8 cellular contexts compared by ENCODE assay signal in the genomic region with DNA sequence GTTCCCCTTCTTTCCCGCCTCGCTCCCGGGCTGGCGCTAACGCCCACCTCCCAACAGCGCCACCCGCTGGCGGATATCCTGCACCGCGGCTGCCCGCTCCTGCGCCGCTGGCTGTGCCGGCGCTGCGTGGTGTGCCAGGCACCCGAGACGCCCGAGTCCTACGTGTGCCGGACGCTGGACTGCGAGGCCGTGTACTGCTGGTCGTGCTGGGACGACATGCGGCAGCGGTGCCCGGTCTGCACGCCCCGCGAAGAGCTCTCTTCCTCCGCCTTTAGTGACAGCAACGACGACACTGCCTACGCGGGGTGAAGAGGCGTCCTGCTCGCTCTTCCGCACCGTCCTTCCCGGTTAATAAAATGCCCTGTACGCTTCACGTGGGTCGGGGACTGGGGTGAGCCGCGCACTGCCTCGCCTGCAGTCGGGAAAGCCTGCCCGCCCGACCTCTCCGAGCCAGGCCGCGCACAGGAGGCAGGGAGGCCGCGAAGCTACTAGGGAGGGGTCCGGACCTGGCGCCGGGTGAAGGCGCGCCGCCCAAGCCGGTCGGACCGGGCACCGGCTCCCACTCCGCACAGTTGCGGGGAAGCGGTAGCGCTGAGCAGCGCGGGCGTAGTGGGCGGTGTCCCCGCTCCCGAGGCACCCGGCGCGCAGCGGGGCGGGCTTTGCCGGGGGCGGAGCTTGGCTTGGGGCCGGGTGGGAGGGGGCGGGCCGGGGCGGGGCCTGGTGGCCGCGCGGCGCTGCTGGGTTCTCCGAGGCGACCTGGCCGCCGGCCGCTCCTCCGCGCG. TPM values are rescaled to one million over a fixed set of nuclear protein-coding genes. Genes with fewer than 3 reads are reported as not detected.
DNase-seq lines count a peak whose midpoint lies in the region; ATAC-seq and TF ChIP-seq lines count a peak whose summit lies in the region.

A gene with protein sequence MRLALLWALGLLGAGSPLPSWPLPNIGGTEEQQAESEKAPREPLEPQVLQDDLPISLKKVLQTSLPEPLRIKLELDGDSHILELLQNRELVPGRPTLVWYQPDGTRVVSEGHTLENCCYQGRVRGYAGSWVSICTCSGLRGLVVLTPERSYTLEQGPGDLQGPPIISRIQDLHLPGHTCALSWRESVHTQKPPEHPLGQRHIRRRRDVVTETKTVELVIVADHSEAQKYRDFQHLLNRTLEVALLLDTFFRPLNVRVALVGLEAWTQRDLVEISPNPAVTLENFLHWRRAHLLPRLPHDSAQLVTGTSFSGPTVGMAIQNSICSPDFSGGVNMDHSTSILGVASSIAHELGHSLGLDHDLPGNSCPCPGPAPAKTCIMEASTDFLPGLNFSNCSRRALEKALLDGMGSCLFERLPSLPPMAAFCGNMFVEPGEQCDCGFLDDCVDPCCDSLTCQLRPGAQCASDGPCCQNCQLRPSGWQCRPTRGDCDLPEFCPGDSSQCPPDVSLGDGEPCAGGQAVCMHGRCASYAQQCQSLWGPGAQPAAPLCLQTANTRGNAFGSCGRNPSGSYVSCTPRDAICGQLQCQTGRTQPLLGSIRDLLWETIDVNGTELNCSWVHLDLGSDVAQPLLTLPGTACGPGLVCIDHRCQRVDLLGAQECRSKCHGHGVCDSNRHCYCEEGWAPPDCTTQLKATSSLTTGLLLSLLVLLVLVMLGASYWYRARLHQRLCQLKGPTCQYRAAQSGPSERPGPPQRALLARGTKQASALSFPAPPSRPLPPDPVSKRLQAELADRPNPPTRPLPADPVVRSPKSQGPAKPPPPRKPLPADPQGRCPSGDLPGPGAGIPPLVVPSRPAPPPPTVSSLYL (plus strand): TSS at position 757 of the 782 bp plus-strand sequence. CDS start 71 bp downstream, outside the sequence.

- peak within 1 kb of the TSS; percentile 79 for H3K4me3 ChIP-seq in coronary artery

- ATAC-seq in HG03045 (IDR thresholded peaks at IDR 0.05; ENCODE audit: unreplicated experiment) (peak; percentile 52), left lobe of liver (peak; percentile 84)

- peak; percentile 44 for DNase-seq in NK-92 treated with Interleukin-12 subunit alpha and Interleukin-12 subunit beta, amount 100 ng/mL, for 24 hours (lab: John Stamatoyannopoulos, UW)
- DNase-seq in NK-92 (lab: John Stamatoyannopoulos, UW; ENCODE audit: unreplicated experiment) = no peak
- DNase-seq in NCI-H345 treated with DMSO at 0.1 percent for 48 hours (lab: John Stamatoyannopoulos, UW; ENCODE audit: unreplicated experiment) = peak; percentile 95
- peak; percentile 79 to 81 for DNase-seq in activated CD4-positive, alpha-beta T cell treated with anti-CD3 and anti-CD28 coated beads for 4 hours
- peak; percentile 90 for DNase-seq in coronary artery (ENCODE audit: low spot score)
- peak; percentile 88 for DNase-seq in left lobe of liver (ENCODE audit: low spot score)
- DNase-seq in stimulated activated CD4-positive, alpha-beta T cell treated with anti-CD3 and anti-CD28 coated beads, Interleukin-2, amount 100 ng/mL, for 4 hours (ENCODE audit: low read depth) = peak; percentile 71

- TF ChIP-seq CTCF in coronary artery (IDR thresholded peaks at IDR 0.05) = peak; percentile 92

- H3K27ac ChIP-seq in coronary artery = peak within 1 kb of the TSS; percentile 68 to 91

RNA-seq across cellular contexts. Expression of the gene that starts here (rescaled TPM):
- total RNA-seq in left lobe of liver = 21.4 TPM
